1 cellular context compared by ENCODE assay signal in the genomic region with DNA sequence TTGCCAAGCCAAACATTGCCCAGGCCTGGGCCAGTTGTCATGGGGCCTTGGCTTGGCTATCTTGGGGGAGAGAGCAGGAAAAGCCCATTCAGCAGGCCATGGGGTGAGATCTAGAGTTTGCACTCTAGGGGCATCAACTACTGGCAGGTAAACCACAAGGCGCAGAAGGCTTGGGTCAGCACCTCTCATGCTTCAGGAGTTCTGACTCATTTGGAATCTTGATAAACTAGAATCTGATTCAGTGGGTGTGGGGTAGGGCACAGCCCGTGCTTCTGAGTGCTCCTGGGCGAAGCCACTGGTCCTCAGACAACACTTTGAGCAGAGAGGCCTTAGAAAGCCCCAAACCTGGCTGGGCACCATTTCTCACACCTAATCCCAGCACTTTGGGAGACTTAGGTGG.
TF ChIP-seq lines count a peak whose summit lies in the region.

No MANE protein-coding gene starts in this region.

TF ChIP-seq in SK-N-SH treated with all-trans-retinoic acid at 6 μM for 48 hours, 23 proteins besides CTCF, POLR2A, EP300 and RAD21 (continued from another document):
- TF ChIP-seq, protein P1, sequence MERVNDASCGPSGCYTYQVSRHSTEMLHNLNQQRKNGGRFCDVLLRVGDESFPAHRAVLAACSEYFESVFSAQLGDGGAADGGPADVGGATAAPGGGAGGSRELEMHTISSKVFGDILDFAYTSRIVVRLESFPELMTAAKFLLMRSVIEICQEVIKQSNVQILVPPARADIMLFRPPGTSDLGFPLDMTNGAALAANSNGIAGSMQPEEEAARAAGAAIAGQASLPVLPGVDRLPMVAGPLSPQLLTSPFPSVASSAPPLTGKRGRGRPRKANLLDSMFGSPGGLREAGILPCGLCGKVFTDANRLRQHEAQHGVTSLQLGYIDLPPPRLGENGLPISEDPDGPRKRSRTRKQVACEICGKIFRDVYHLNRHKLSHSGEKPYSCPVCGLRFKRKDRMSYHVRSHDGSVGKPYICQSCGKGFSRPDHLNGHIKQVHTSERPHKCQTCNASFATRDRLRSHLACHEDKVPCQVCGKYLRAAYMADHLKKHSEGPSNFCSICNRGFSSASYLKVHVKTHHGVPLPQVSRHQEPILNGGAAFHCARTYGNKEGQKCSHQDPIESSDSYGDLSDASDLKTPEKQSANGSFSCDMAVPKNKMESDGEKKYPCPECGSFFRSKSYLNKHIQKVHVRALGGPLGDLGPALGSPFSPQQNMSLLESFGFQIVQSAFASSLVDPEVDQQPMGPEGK (CRISPR knock-in tag; IDR thresholded peaks at IDR 0.05; ENCODE audit: borderline replicate concordance): no peak
